12 cellular contexts compared by ENCODE assay signal in the genomic region with DNA sequence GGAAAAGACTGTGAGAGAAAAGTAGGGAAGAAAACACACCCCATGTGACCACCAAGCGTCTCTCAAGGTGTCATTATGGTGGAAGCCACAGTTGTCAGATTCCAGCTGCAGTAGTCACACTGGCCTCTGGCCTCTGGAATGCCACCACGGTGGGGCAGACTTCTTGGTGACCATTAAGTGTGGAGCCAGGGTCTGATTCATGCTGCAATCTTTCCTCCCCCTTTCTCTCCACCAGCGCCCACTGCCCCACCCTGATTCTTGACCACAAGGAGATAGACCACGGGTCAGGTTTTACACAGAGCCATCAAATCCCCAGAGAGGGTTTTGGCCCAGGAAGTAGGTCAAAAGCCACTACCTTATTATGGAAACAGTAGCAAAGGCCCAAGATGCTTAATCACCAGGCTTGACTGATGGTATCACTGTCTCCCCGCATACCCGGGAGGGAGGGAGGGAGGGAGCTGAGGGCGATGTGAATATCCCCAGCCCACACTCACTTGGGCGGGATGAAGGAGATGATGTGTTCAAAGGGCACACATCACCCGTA. TPM values are rescaled to one million over a fixed set of nuclear protein-coding genes. Genes with fewer than 3 reads are reported as not detected.
DNase-seq lines count a peak whose midpoint lies in the region; ATAC-seq, FAIRE-seq and TF ChIP-seq lines count a peak whose summit lies in the region.
"Had no signal": no experiment of that assay in that cellular context is flagged by ENCODE, and none has a peak within 500 bp of the region (broad histone marks: within the 10 kb centered on the region; RNA-seq: fewer than 3 reads in every experiment).

No MANE protein-coding gene starts in this region.

- no peaks in the 10 kb centered on the region for H4K20me1 ChIP-seq in hepatocyte (ENCODE audit: insufficient read depth, poor library complexity, severe bottlenecking)

- TF ChIP-seq CTCF in A549 (IDR thresholded peaks at IDR 0.05) (no peak), hepatocyte (IDR thresholded peaks at IDR 0.05; ENCODE audit: poor library complexity) (no peak), right atrium auricular region (IDR thresholded peaks at IDR 0.05) (no peak)

- 3% methylated on average over 7 of the region's 9 CpGs for WGBS in A549 (ENCODE audit: missing lambda C conversion rate)
- WGBS in hepatocyte (ENCODE audit: low lambda C conversion rate, missing lambda C conversion rate) = 38% methylated on average over 8 of the region's 9 CpGs

- peaks cover 7% of the 10 kb centered on the region for H3K27me3 Mint-ChIP-seq in activated T-helper 17 cell treated with anti-CD3 and anti-CD28 coated beads, Interleukin-2, amount 50 U/mL, for 72 hours

- peak; percentile 22 to 30; a peak in 2 of 5 replicates for TF ChIP-seq RAD21 in A549 (conservative IDR thresholded peaks at IDR 0.05 in 1 of 2, IDR thresholded peaks at IDR 0.05 in 1 of 2)

- intact Hi-C loops in sciatic nerve (cut with DNase I) = no loop called here

- H3K9me2 ChIP-seq in hepatocyte (replicated peaks; ENCODE audit: insufficient read depth) = no peaks in the 10 kb centered on the region

- H3K36me3 Mint-ChIP-seq in activated T-helper 17 cell treated with anti-CD3 and anti-CD28 coated beads, Interleukin-2, amount 50 U/mL, for 72 hours (ENCODE audit: low read depth) = no peaks in the 10 kb centered on the region

- no peaks in the 10 kb centered on the region for H3K36me3 ChIP-seq in hepatocyte (replicated peaks; ENCODE audit: insufficient read depth, low read depth)
- no peaks in the 10 kb centered on the region for H3K36me3 ChIP-seq in right atrium auricular region
- H3K36me3 ChIP-seq: thoracic aorta had no signal

- H3K4me3 ChIP-seq in A549 = no peak overlapping the region
- no peak overlapping the region for H3K4me3 ChIP-seq in hepatocyte
- no peak overlapping the region for H3K4me3 ChIP-seq in right atrium auricular region
- H3K4me3 ChIP-seq: thoracic aorta had no signal

- DNase-seq in A549 (ENCODE audit: low read depth in 1 of 2, low spot score in 1 of 2) = peak; percentile 60 to 88
- DNase-seq in HPDE6-E6E7 (ENCODE audit: extremely low spot score) = peak; percentile 64
- peak; percentile 23 for DNase-seq in hepatocyte (ENCODE audit: low spot score)
- DNase-seq in NCI-H510A (lab: John Stamatoyannopoulos, UW) = no peak
- no peak for DNase-seq in right atrium auricular region (ENCODE audit: low spot score)
- DNase-seq in NCI-H345 (lab: John Stamatoyannopoulos, UW) = no peak
- DNase-seq in sciatic nerve (ENCODE audit: low spot score) = no peak
- DNase-seq: activated T-cell treated with anti-CD3 and anti-CD28 coated beads, Interleukin-2, amount 50 U/mL, for 4 hours; NCI-H774 had no signal

- peak in 1 of 2 experiments; percentile 29; a peak in 1 of 5 replicates for TF ChIP-seq EP300 in A549 (IDR thresholded peaks at IDR 0.05)

- no peak overlapping the region for H3K4me3 Mint-ChIP-seq in activated T-helper 17 cell treated with anti-CD3 and anti-CD28 coated beads, Interleukin-2, amount 50 U/mL, for 72 hours
- H3K4me3 Mint-ChIP-seq: activated T-cell treated with anti-CD3 and anti-CD28 coated beads, Interleukin-2, amount 50 U/mL, for 4 hours had no signal

- H3K27ac ChIP-seq in A549 (peak overlapping the region; percentile 19 to 70; a peak in 5 of 6 replicates), hepatocyte (no peak overlapping the region), right atrium auricular region (no peak overlapping the region)
- H3K27ac ChIP-seq: thoracic aorta had no signal

- H3K9me3 ChIP-seq in A549 (no peaks in the 10 kb centered on the region), hepatocyte (ENCODE audit: low read depth) (no peaks in the 10 kb centered on the region), right atrium auricular region (peaks cover 0 to 5% of the 10 kb centered on the region in 2 donors)
- H3K9me3 ChIP-seq: thoracic aorta had no signal

- POLR2A ChIA-PET in A549 (lab: Yijun Ruan, JAX) = interaction anchor here (0.9 to 2.5 kb wide), 2 partner anchors 17 to 28 kb away, joined by 5 to 7 read pairs; no protein-coding TSS in a partner anchor

- ATAC-seq in A549 (peak; percentile 92), sciatic nerve (no peak)
- ATAC-seq in activated T-helper 17 cell treated with anti-CD3 and anti-CD28 coated beads, Interleukin-2, amount 50 U/mL, for 72 hours (replicated peaks) = peak; percentile 16
- ATAC-seq: activated T-cell treated with anti-CD3 and anti-CD28 coated beads, Interleukin-2, amount 50 U/mL, for 4 hours had no signal

- CTCF ChIA-PET in A549 (lab: Yijun Ruan, JAX) = interaction anchor here (0.9 to 2.8 kb wide), 6 partner anchors 23 to 125 kb away, joined by 3 to 15 read pairs (median 4); no protein-coding TSS in a partner anchor

- H3K4me1 Mint-ChIP-seq in activated T-helper 17 cell treated with anti-CD3 and anti-CD28 coated beads, Interleukin-2, amount 50 U/mL, for 72 hours = no peaks in the 10 kb centered on the region

- H3K27me3 ChIP-seq in hepatocyte (no peaks in the 10 kb centered on the region), right atrium auricular region (no peaks in the 10 kb centered on the region)

- peak overlapping the region; percentile 41 for H3K4me2 ChIP-seq in A549
- H3K4me2 ChIP-seq in hepatocyte = no peak overlapping the region

- no peak overlapping the region for H3K27ac Mint-ChIP-seq in activated T-helper 17 cell treated with anti-CD3 and anti-CD28 coated beads, Interleukin-2, amount 50 U/mL, for 72 hours

- H2AFZ ChIP-seq in hepatocyte = no peak overlapping the region

- FAIRE-seq in A549 (lab: Jason Lieb, UNC) = no peak
- FAIRE-seq: colon had no signal

- no peaks in the 10 kb centered on the region for H3K79me2 ChIP-seq in hepatocyte

- TF ChIP-seq POLR2A in A549 (IDR thresholded peaks at IDR 0.05; ENCODE audit: low read length) = no peak

- peaks cover 15% of the 10 kb centered on the region for H3K4me1 ChIP-seq in A549
- H3K4me1 ChIP-seq in hepatocyte (ENCODE audit: insufficient read depth) = no peaks in the 10 kb centered on the region
- H3K4me1 ChIP-seq in right atrium auricular region = no peaks in the 10 kb centered on the region

- no peaks in the 10 kb centered on the region for H3K9me3 Mint-ChIP-seq in activated T-helper 17 cell treated with anti-CD3 and anti-CD28 coated beads, Interleukin-2, amount 50 U/mL, for 72 hours

TF ChIP-seq in A549, 52 proteins besides CTCF, POLR2A, EP300 and RAD21 (continues in another document):
- TF ChIP-seq ESRRA (IDR thresholded peaks at IDR 0.05; ENCODE audit: borderline replicate concordance, low read length) = no peak
- 0 out of 2 replicates have a peak, but pooled peaks have one; percentile 16 for TF ChIP-seq JUNB (IDR thresholded peaks at IDR 0.05)
- TF ChIP-seq FOSL2 (IDR thresholded peaks at IDR 0.05) = 0 out of 2 replicates have a peak, but pooled peaks have one; percentile 11
- peak; percentile 85 for TF ChIP-seq FOSL2 (CRISPR knock-in tag; IDR thresholded peaks at IDR 0.05)
- TF ChIP-seq EHF (CRISPR knock-in tag; IDR thresholded peaks at IDR 0.05) = no peak
- peak in 1 of 2 experiments; percentile 31; a peak in 1 of 4 replicates for TF ChIP-seq CEBPB (IDR thresholded peaks at IDR 0.05)
- TF ChIP-seq, protein P1, sequence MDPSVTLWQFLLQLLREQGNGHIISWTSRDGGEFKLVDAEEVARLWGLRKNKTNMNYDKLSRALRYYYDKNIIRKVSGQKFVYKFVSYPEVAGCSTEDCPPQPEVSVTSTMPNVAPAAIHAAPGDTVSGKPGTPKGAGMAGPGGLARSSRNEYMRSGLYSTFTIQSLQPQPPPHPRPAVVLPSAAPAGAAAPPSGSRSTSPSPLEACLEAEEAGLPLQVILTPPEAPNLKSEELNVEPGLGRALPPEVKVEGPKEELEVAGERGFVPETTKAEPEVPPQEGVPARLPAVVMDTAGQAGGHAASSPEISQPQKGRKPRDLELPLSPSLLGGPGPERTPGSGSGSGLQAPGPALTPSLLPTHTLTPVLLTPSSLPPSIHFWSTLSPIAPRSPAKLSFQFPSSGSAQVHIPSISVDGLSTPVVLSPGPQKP (IDR thresholded peaks at IDR 0.05; ENCODE audit: low read depth, low read length) = no peak
- TF ChIP-seq RARB (CRISPR knock-in tag; IDR thresholded peaks at IDR 0.05) = no peak
- peak; percentile 80 for TF ChIP-seq GATA3 (IDR thresholded peaks at IDR 0.05; ENCODE audit: borderline replicate concordance)
- TF ChIP-seq, protein P2, sequence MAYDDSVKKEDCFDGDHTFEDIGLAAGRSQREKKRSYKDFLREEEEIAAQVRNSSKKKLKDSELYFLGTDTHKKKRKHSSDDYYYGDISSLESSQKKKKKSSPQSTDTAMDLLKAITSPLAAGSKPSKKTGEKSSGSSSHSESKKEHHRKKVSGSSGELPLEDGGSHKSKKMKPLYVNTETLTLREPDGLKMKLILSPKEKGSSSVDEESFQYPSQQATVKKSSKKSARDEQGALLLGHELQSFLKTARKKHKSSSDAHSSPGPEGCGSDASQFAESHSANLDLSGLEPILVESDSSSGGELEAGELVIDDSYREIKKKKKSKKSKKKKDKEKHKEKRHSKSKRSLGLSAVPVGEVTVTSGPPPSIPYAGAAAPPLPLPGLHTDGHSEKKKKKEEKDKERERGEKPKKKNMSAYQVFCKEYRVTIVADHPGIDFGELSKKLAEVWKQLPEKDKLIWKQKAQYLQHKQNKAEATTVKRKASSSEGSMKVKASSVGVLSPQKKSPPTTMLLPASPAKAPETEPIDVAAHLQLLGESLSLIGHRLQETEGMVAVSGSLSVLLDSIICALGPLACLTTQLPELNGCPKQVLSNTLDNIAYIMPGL (CRISPR knock-in tag; IDR thresholded peaks at IDR 0.05; ENCODE audit: borderline replicate concordance) = no peak
- TF ChIP-seq JUN (IDR thresholded peaks at IDR 0.05) = 0 out of 5 replicates have a peak, but pooled peaks of 1 of the 2 experiments have one; percentile 29
- TF ChIP-seq, protein P3, sequence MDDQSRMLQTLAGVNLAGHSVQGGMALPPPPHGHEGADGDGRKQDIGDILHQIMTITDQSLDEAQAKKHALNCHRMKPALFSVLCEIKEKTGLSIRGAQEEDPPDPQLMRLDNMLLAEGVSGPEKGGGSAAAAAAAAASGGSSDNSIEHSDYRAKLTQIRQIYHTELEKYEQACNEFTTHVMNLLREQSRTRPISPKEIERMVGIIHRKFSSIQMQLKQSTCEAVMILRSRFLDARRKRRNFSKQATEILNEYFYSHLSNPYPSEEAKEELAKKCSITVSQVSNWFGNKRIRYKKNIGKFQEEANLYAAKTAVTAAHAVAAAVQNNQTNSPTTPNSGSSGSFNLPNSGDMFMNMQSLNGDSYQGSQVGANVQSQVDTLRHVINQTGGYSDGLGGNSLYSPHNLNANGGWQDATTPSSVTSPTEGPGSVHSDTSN (IDR thresholded peaks at IDR 0.05) = no peak

RNA-seq across cellular contexts. Expression of a gene that starts 52.7 kb away (rescaled TPM):
- 1.6 and 2.5 TPM in 2 replicates for polyA plus RNA-seq in A549 (2011; rRNA removed)
- 1.2 and 1.4 TPM in 2 replicates for polyA plus RNA-seq in A549 (2012; cell fraction: cytosol; rRNA removed)
- polyA plus RNA-seq in A549 (2012; cell fraction: nucleus; rRNA removed) = 1.2 and 1.8 TPM in 2 replicates
- 0.58 to 0.71 TPM (median 0.59 TPM) in 3 replicates for polyA plus RNA-seq in A549 (2017; fragmentation: RNase III; extraction: RNeasy Plus Mini Kit Qiagen cat#74134 plus additional on column Dnase treatment)
- polyA minus RNA-seq in A549 (2011; rRNA and poly(A)+ RNA removed) = 0.68 and 1.2 TPM in 2 replicates
- total RNA-seq in activated T-helper 17 cell treated with anti-CD3 and anti-CD28 coated beads, Interleukin-2, amount 50 U/mL, for 72 hours = not detected
- 2.4 and 2.7 TPM in 2 replicates for total RNA-seq in hepatocyte
- polyA plus RNA-seq in hepatocyte = 6.9 and 7.9 TPM in 2 replicates
- total RNA-seq in right atrium auricular region = under 1 TPM in 1 of 2 donors, not detected in 1; 0.24 TPM
- total RNA-seq in sciatic nerve = not detected
- total RNA-seq: activated T-cell treated with anti-CD3 and anti-CD28 coated beads, Interleukin-2, amount 50 U/mL, for 4 hours had no signal

Comparison
In these comparisons a context has a peak if more than half of its experiments do, and no peak if none do; other contexts are left out.
1. DNase-seq: peak in A549 (2 of 2), HPDE6-E6E7 (single experiment) and hepatocyte (single experiment); none in NCI-H510A (single experiment), right atrium auricular region (single experiment), NCI-H345 (single experiment) and sciatic nerve (single experiment).
2. H3K27ac ChIP-seq: peak in A549 (2 of 2); none in hepatocyte (single experiment) and right atrium auricular region (0 of 2).